Comparison of ENCODE assay signal across 10 cellular contexts in the genomic region with DNA sequence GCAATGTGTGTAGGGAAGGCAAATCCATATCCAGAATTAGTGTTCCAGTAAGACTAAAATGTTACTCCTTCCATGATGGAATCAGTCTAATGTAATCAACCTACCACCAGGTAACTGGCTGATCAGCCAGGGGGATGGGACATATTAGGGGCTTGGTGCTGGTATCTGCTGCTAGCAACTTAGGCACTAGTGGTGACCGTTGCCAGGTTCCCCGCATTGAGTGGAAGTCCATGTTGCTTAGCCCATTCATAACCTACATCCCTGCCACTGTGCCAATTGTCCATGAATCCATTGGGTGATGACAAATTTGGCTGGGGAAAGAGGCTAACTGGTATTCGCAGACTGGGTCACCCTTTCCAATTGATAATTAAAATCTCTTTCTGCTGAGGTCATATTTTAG.
"Had no signal": no experiment of that assay in that cellular context is flagged by ENCODE, and none has a peak within 500 bp of the region (broad histone marks: within the 10 kb centered on the region; RNA-seq: fewer than 3 reads in every experiment).

No MANE protein-coding gene starts in this region.

- H3K36me3 ChIP-seq: HAP-1 had no signal

- H3K9me3 ChIP-seq: HAP-1 had no signal

- H3K27ac ChIP-seq: GM23248 had no signal

- FAIRE-seq: H1, H54 had no signal

- H3K9ac ChIP-seq: GM23248 had no signal

- DNase-seq: GM23248, GOT3, H7, H9, HCEC 1CT, HFFc6 had no signal

- H3K4me1 ChIP-seq: HAP-1 had no signal

- H3K4me3 ChIP-seq: GM23248, GM23338, HAP-1 had no signal
